14 cellular contexts compared by ENCODE assay signal in genomic region chr12:75666980-75667359, GRCh38.
DNase-seq lines count a peak whose midpoint lies in the region; ATAC-seq, FAIRE-seq and TF ChIP-seq lines count a peak whose summit lies in the region.
"Had no signal": no experiment of that assay in that cellular context is flagged by ENCODE, and none has a peak within 500 bp of the region (broad histone marks: within the 10 kb centered on the region; RNA-seq: fewer than 3 reads in every experiment).

No MANE protein-coding gene starts in this region.

- no TSS peak for BruUV-seq in MCF 10A (replicated peaks; lab: Mats Ljungman, UMichigan)

- TF ChIP-seq CTCF in MCF 10A (IDR thresholded peaks at IDR 0.05; ENCODE audit: unreplicated experiment), result no peak

- DNase-seq in H54 (ENCODE audit: insufficient read length, low spot score), result no peak
- DNase-seq in MCF 10A (ENCODE audit: unreplicated experiment), result peak; percentile 29
- peak; percentile 10 to 75 for DNase-seq in lung microvascular endothelial cell (ENCODE audit: low read depth in 2 of 2)
- no peak for DNase-seq in activated naive CD4-positive, alpha-beta T cell treated with anti-CD3 and anti-CD28 coated beads, Interleukin-2, amount 50 U/mL, for 16 hours
- no peak for DNase-seq in activated T-cell treated with anti-CD3 and anti-CD28 coated beads, Interleukin-2, amount 50 U/mL, for 72 hours
- no peak for DNase-seq in NCI-H2081 treated with DMSO at 0.1 percent for 48 hours (lab: John Stamatoyannopoulos, UW)
- DNase-seq: heart right ventricle; NCI-H2081; Peyer's patch; stimulated activated CD4-positive, alpha-beta T cell treated with anti-CD3 and anti-CD28 coated beads, Interleukin-4, amount 100 ng/mL, for 4 hours had no signal

- FAIRE-seq in H54 (lab: Jason Lieb, UNC), result peak; percentile 66
- FAIRE-seq: H1 had no signal

- peak overlapping the region; percentile 37 for H3K27ac ChIP-seq in temporal lobe (ENCODE audit: low read depth, low read length)
- H3K27ac ChIP-seq: Peyer's patch had no signal

- TF ChIP-seq POLR2A in H54 (IDR thresholded peaks at IDR 0.05; ENCODE audit: low read depth, low read length), result no peak

- no peak overlapping the region for H3K27ac Mint-ChIP-seq in MCF 10A (ENCODE audit: low read depth, unreplicated experiment)
- no peak overlapping the region for H3K27ac Mint-ChIP-seq in activated T-cell treated with anti-CD3 and anti-CD28 coated beads, Interleukin-2, amount 50 U/mL, for 72 hours
- H3K27ac Mint-ChIP-seq: dendritic cell treated with granulocyte-macrophage colony-stimulating factor and Interleukin-4, amounts not matched to agents 40 ng/mL and 50 ng/mL, for 4 days had no signal

- H3K4me3 Mint-ChIP-seq in MCF 10A (ENCODE audit: unreplicated experiment), result no peak overlapping the region
- H3K4me3 Mint-ChIP-seq in activated T-cell treated with anti-CD3 and anti-CD28 coated beads, Interleukin-2, amount 50 U/mL, for 72 hours, result no peak overlapping the region
- H3K4me3 Mint-ChIP-seq: dendritic cell treated with granulocyte-macrophage colony-stimulating factor and Interleukin-4, amounts not matched to agents 40 ng/mL and 50 ng/mL, for 4 days had no signal

- no peaks in the 10 kb centered on the region for H3K9me3 Mint-ChIP-seq in MCF 10A (ENCODE audit: unreplicated experiment)
- H3K9me3 Mint-ChIP-seq in activated T-cell treated with anti-CD3 and anti-CD28 coated beads, Interleukin-2, amount 50 U/mL, for 72 hours, result no peaks in the 10 kb centered on the region
- H3K9me3 Mint-ChIP-seq: dendritic cell treated with granulocyte-macrophage colony-stimulating factor and Interleukin-4, amounts not matched to agents 40 ng/mL and 50 ng/mL, for 4 days had no signal

- CTCF ChIA-PET in MCF 10A (lab: Yijun Ruan, JAX), result no interaction called here

- H3K27me3 Mint-ChIP-seq in MCF 10A (ENCODE audit: insufficient read depth, unreplicated experiment), result no peaks in the 10 kb centered on the region
- no peaks in the 10 kb centered on the region for H3K27me3 Mint-ChIP-seq in activated T-cell treated with anti-CD3 and anti-CD28 coated beads, Interleukin-2, amount 50 U/mL, for 72 hours (ENCODE audit: low read depth)
- H3K27me3 Mint-ChIP-seq: dendritic cell treated with granulocyte-macrophage colony-stimulating factor and Interleukin-4, amounts not matched to agents 40 ng/mL and 50 ng/mL, for 4 days had no signal

- intact Hi-C loops in MCF 10A (cut with micrococcal nuclease), result no loop called here

- no peak for ATAC-seq in GM21786 (IDR thresholded peaks at IDR 0.05; ENCODE audit: unreplicated experiment)
- no peak for ATAC-seq in activated T-cell treated with anti-CD3 and anti-CD28 coated beads, Interleukin-2, amount 50 U/mL, for 72 hours (replicated peaks in 1 of 2)

- H3K4me1 Mint-ChIP-seq in MCF 10A (ENCODE audit: insufficient read depth, unreplicated experiment), result peaks cover 9% of the 10 kb centered on the region
- H3K4me1 Mint-ChIP-seq in activated T-cell treated with anti-CD3 and anti-CD28 coated beads, Interleukin-2, amount 50 U/mL, for 72 hours (ENCODE audit: low read depth), result no peaks in the 10 kb centered on the region

- no peaks in the 10 kb centered on the region for H3K36me3 Mint-ChIP-seq in MCF 10A (ENCODE audit: insufficient read depth, unreplicated experiment)
- H3K36me3 Mint-ChIP-seq in activated T-cell treated with anti-CD3 and anti-CD28 coated beads, Interleukin-2, amount 50 U/mL, for 72 hours (ENCODE audit: insufficient read depth in 2 of 2), result no peaks in the 10 kb centered on the region

- POLR2A ChIA-PET in MCF 10A (lab: Yijun Ruan, JAX), result interaction anchor here (0.6 to 1.2 kb wide), 4 partner anchors 8 to 366 kb away, joined by 4 to 5 read pairs (median 4); no protein-coding TSS in a partner anchor

Comparison
In these comparisons a context has a peak if more than half of its experiments do, and no peak if none do; other contexts are left out.
1. DNase-seq: peak in MCF 10A (single experiment) and lung microvascular endothelial cell (2 of 2); none in H54 (single experiment), activated naive CD4-positive, alpha-beta T cell treated with anti-CD3 and anti-CD28 coated beads, Interleukin-2, amount 50 U/mL, for 16 hours (single experiment), activated T-cell treated with anti-CD3 and anti-CD28 coated beads, Interleukin-2, amount 50 U/mL, for 72 hours (0 of 2) and NCI-H2081 treated with DMSO at 0.1 percent for 48 hours (single experiment).